In genomic region chr2:158464426-158465281, GRCh38 we compare ENCODE assay signal across 8 cellular contexts. TPM values are rescaled to one million over a fixed set of nuclear protein-coding genes. Genes with fewer than 3 reads are reported as not detected.
DNase-seq lines count a peak whose midpoint lies in the region; ATAC-seq, FAIRE-seq and TF ChIP-seq lines count a peak whose summit lies in the region.

No MANE protein-coding gene starts in this region.

- no peak for TF ChIP-seq POLR2A in Peyer's patch (IDR thresholded peaks at IDR 0.05)
- TF ChIP-seq POLR2A in gastroesophageal sphincter (IDR thresholded peaks at IDR 0.05) = no peak
- no peak for TF ChIP-seq POLR2A in GM12891 (IDR thresholded peaks at IDR 0.05; ENCODE audit: low read depth, low read length)

- DNase-seq in AML-193 (lab: John Stamatoyannopoulos, UW) (peak; percentile 9 to 24), Peyer's patch (no peak), KBM-7 (no peak), GM12891 (ENCODE audit: insufficient read length, low spot score) (no peak)

- in situ Hi-C loops in KBM-7 (cut with MboI; ENCODE audit: low pct_unique_long_range_greater_than_20kb, low sequenced_read_pairs) = loop anchor here (25.0 kb wide), 1 partner anchor 427 kb away; no protein-coding TSS in a partner anchor

- H3K4me3 ChIP-seq in Peyer's patch (no peak overlapping the region), gastroesophageal sphincter (no peak overlapping the region)

- WGBS in gastroesophageal sphincter (ENCODE audit: low coverage in 1 of 2), 2 donors = 81 to 89% methylated on average over 4 of the region's 4 CpGs

- FAIRE-seq in GM12891 (lab: Jason Lieb, UNC) = no peak

- ATAC-seq in GM18517 (IDR thresholded peaks at IDR 0.05; ENCODE audit: unreplicated experiment) = peak; percentile 74
- peak; percentile 64 for ATAC-seq in HG03045 (IDR thresholded peaks at IDR 0.05; ENCODE audit: unreplicated experiment)
- ATAC-seq in gastroesophageal sphincter = no peak
- ATAC-seq in GM21528 (IDR thresholded peaks at IDR 0.05; ENCODE audit: low FRiP score, unreplicated experiment) = no peak

- H3K9me3 ChIP-seq in Peyer's patch (no peaks in the 10 kb centered on the region), gastroesophageal sphincter (no peaks in the 10 kb centered on the region)

- peaks cover 0 to 9% (median 0%) of the 10 kb centered on the region in 4 donors for H3K4me1 ChIP-seq in Peyer's patch
- H3K4me1 ChIP-seq in gastroesophageal sphincter = peaks cover 0 to 65% (median 4%) of the 10 kb centered on the region in 3 donors

- H3K27ac ChIP-seq in Peyer's patch = no peak overlapping the region
- no peak overlapping the region for H3K27ac ChIP-seq in gastroesophageal sphincter

- peak in 5 of 6 experiments; percentile 19 to 47 (median 43) for TF ChIP-seq CTCF in Peyer's patch (IDR thresholded peaks at IDR 0.05)
- peak; percentile 7 to 27 (median 14) for TF ChIP-seq CTCF in gastroesophageal sphincter (IDR thresholded peaks at IDR 0.05)

- no peak for TF ChIP-seq EP300 in gastroesophageal sphincter (IDR thresholded peaks at IDR 0.05)

- no peaks in the 10 kb centered on the region for H3K36me3 ChIP-seq in Peyer's patch
- no peaks in the 10 kb centered on the region for H3K36me3 ChIP-seq in gastroesophageal sphincter

- no peaks in the 10 kb centered on the region for H3K27me3 ChIP-seq in Peyer's patch
- no peaks in the 10 kb centered on the region for H3K27me3 ChIP-seq in gastroesophageal sphincter

TF ChIP-seq in GM12891, 5 proteins besides CTCF, POLR2A, EP300 and RAD21:
- TF ChIP-seq SPI1 (IDR thresholded peaks at IDR 0.05; ENCODE audit: low read depth, low read length) (no peak), TAF1 (IDR thresholded peaks at IDR 0.05; ENCODE audit: low read depth, low read length) (no peak), PAX5 (IDR thresholded peaks at IDR 0.05; ENCODE audit: insufficient read depth, low read length, severe bottlenecking) (no peak), POU2F2 (IDR thresholded peaks at IDR 0.05; ENCODE audit: low read depth, low read length) (no peak), POLR2AphosphoS5 (IDR thresholded peaks at IDR 0.05; ENCODE audit: low read depth, low read length) (no peak)
TF ChIP-seq in GM12891: peak in this region for 0.

RNA-seq across cellular contexts. Expression of gene PKP4, which starts 7.9 kb away (rescaled TPM):
- total RNA-seq in Peyer's patch = 100 to 1,000 TPM in 2 of 4 donors, 10 to 100 TPM in 2; 67.8 to 168 (median 117) TPM
- 100 to 1,000 TPM in 2 of 4 donors, 10 to 100 TPM in 2; 58.2 to 115 (median 89.9) TPM for total RNA-seq in gastroesophageal sphincter
- 6.8 TPM for polyA plus RNA-seq in GM12891 (2012; ENCODE audit: low read depth, missing spikeins)

RNA-seq across cellular contexts. Expression of gene CCDC148, which starts 8.1 kb away (rescaled TPM):
- not detected for total RNA-seq in Peyer's patch
- 1 to 10 TPM in 2 of 4 donors, under 1 TPM in 2; 0.78 to 1.6 (median 1.1) TPM for total RNA-seq in gastroesophageal sphincter
- not detected for polyA plus RNA-seq in GM12891 (2012; ENCODE audit: low read depth, missing spikeins)

Comparison
In these comparisons a context has a peak if more than half of its experiments do, and no peak if none do; other contexts are left out.
1. DNase-seq: peak in AML-193 (2 of 2); none in Peyer's patch (0 of 3), KBM-7 (single experiment) and GM12891 (single experiment).
2. ATAC-seq: peak in GM18517 (single experiment) and HG03045 (single experiment); none in gastroesophageal sphincter (single experiment) and GM21528 (single experiment).